Comparison of ENCODE assay signal across 24 cellular contexts in the genomic region with DNA sequence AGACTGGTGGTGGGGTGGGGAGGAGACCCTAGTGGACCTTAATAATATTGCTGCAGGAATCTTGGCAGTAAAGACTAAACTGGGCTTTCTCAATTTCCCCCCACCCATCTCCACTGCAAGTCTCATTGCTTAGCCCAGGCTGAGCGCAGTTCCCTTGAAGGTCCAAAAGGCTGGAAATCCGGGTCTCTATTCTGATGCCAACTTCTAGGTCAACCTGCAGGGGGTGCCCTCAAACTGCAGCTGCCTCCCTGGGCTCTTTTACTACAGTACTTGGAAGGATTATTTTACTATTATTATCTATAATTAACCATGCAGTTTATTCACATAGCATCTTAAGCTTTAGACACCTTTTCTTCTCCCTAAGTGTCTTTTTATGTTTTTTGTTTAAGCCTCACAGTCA.
DNase-seq lines count a peak whose midpoint lies in the region; ATAC-seq, FAIRE-seq and TF ChIP-seq lines count a peak whose summit lies in the region.
"Had no signal": no experiment of that assay in that cellular context is flagged by ENCODE, and none has a peak within 500 bp of the region (broad histone marks: within the 10 kb centered on the region; RNA-seq: fewer than 3 reads in every experiment).

No MANE protein-coding gene starts in this region.

- no peaks in the 10 kb centered on the region for H3K79me2 ChIP-seq in osteoblast (ENCODE audit: insufficient read depth, low read length)

- H4K20me1 ChIP-seq in osteoblast (ENCODE audit: insufficient read depth, low read length), result no peaks in the 10 kb centered on the region
- H4K20me1 ChIP-seq: BLaER1 had no signal

- H3K27ac Mint-ChIP-seq in activated CD4-positive, alpha-beta memory T cell treated with anti-CD3 and anti-CD28 coated beads, Interleukin-2, amount 10 ng/mL, durations not matched to agents 7 days and 5 days, result no peak overlapping the region
- H3K27ac Mint-ChIP-seq: activated naive CD4-positive, alpha-beta T cell treated with anti-CD3 and anti-CD28 coated beads, Interleukin-2, amount 50 U/mL, for 24 hours; activated T-cell treated with anti-CD3 and anti-CD28 coated beads, Interleukin-2, amount 50 U/mL, for 72 hours; stimulated activated memory B cell treated with anti-CD40 and anti-IgM and Interleukin-4, amounts not matched to agents 10 μg/mL and 1 μg/mL and 100 μg/mL, for 72 hours; T-cell had no signal

- H3K4me1 ChIP-seq in osteoblast (ENCODE audit: insufficient read depth, low read length) (peaks cover 5% of the 10 kb centered on the region), left ventricle myocardium inferior (peaks cover 10% of the 10 kb centered on the region)
- H3K4me1 ChIP-seq: colonic mucosa, thyroid gland had no signal

- H3K9me3 ChIP-seq in osteoblast (ENCODE audit: low read depth, low read length), result no peaks in the 10 kb centered on the region
- H3K9me3 ChIP-seq in left ventricle myocardium inferior (replicated peaks), result no peaks in the 10 kb centered on the region
- H3K9me3 ChIP-seq: BLaER1, colonic mucosa, neutrophil, thyroid gland had no signal

- no peak for ATAC-seq in GM18520 (IDR thresholded peaks at IDR 0.05; ENCODE audit: unreplicated experiment)
- ATAC-seq: activated T-cell treated with anti-CD3 and anti-CD28 coated beads, Interleukin-2, amount 50 U/mL, for 72 hours; left lobe of liver; right cardiac atrium; Right ventricle myocardium inferior; stimulated activated memory B cell treated with anti-CD40 and anti-IgM and Interleukin-4, amounts not matched to agents 10 μg/mL and 1 μg/mL and 100 μg/mL, for 72 hours; T-cell had no signal

- no peaks in the 10 kb centered on the region for H3K9me3 Mint-ChIP-seq in activated CD4-positive, alpha-beta memory T cell treated with anti-CD3 and anti-CD28 coated beads, Interleukin-2, amount 10 ng/mL, durations not matched to agents 7 days and 5 days
- H3K9me3 Mint-ChIP-seq: activated naive CD4-positive, alpha-beta T cell treated with anti-CD3 and anti-CD28 coated beads, Interleukin-2, amount 50 U/mL, for 24 hours; activated T-cell treated with anti-CD3 and anti-CD28 coated beads, Interleukin-2, amount 50 U/mL, for 72 hours; stimulated activated memory B cell treated with anti-CD40 and anti-IgM and Interleukin-4, amounts not matched to agents 10 μg/mL and 1 μg/mL and 100 μg/mL, for 72 hours; T-cell had no signal

- DNase-seq in GM12865 (ENCODE audit: low read depth), result no peak
- DNase-seq in HEK293T (ENCODE audit: extremely low spot score), result peak; percentile 32
- DNase-seq in bronchial epithelial cell (ENCODE audit: low read depth), result no peak
- no peak for DNase-seq in osteoblast (ENCODE audit: insufficient read length, low spot score, missing footprints)
- DNase-seq in activated CD4-positive, CD25-positive, alpha-beta regulatory T cell (lab: John Stamatoyannopoulos, UW), result no peak
- DNase-seq in left ventricle myocardium inferior, result no peak
- no peak for DNase-seq in activated CD4-positive, alpha-beta memory T cell treated with anti-CD3 and anti-CD28 coated beads, Interleukin-2, amount 10 ng/mL, durations not matched to agents 7 days and 5 days
- DNase-seq: activated CD4-positive, alpha-beta T cell treated with anti-CD3 and anti-CD28 coated beads, Interleukin-2, amount 50 U/mL, for 48 hours; activated T-cell treated with anti-CD3 and anti-CD28 coated beads, Interleukin-2, amount 50 U/mL, for 72 hours; colonic mucosa; NCI-H1694; NCI-H446; right cardiac atrium; T-cell; thyroid gland had no signal

- FAIRE-seq in bronchial epithelial cell (lab: Jason Lieb, UNC), result no peak
- FAIRE-seq: frontal cortex, HTR-8/SVneo had no signal

- CTCF ChIA-PET in HEK293T (lab: Yijun Ruan, JAX), result interaction anchor here (0.9 to 1.0 kb wide), 2 partner anchors 9 to 85 kb away, joined by 3 read pairs; partner anchors contain the start of gene WARS2
- CTCF ChIA-PET in activated CD4-positive, alpha-beta memory T cell treated with anti-CD3 and anti-CD28 coated beads, Interleukin-2, amount 10 ng/mL, durations not matched to agents 7 days and 5 days (lab: Charles Lee), result no interaction called here

- no peaks in the 10 kb centered on the region for H3K36me3 Mint-ChIP-seq in activated CD4-positive, alpha-beta memory T cell treated with anti-CD3 and anti-CD28 coated beads, Interleukin-2, amount 10 ng/mL, durations not matched to agents 7 days and 5 days (ENCODE audit: low read depth)

- no peaks in the 10 kb centered on the region for H3K27me3 ChIP-seq in bronchial epithelial cell (ENCODE audit: control insufficient read depth, insufficient read depth, low read length)
- no peaks in the 10 kb centered on the region for H3K27me3 ChIP-seq in osteoblast (ENCODE audit: insufficient read depth, low read length)
- H3K27me3 ChIP-seq in left ventricle myocardium inferior (ENCODE audit: low read depth), result no peaks in the 10 kb centered on the region
- H3K27me3 ChIP-seq: BLaER1, colonic mucosa, neutrophil, thyroid gland had no signal

- H2AFZ ChIP-seq in osteoblast (ENCODE audit: low read length), result no peak overlapping the region

- H3K27ac ChIP-seq in osteoblast (ENCODE audit: low read depth, low read length) (no peak overlapping the region), left ventricle myocardium inferior (replicated peaks) (no peak overlapping the region)
- H3K27ac ChIP-seq: BLaER1, colonic mucosa, neutrophil, thyroid gland had no signal

- H3K4me2 ChIP-seq in osteoblast (ENCODE audit: insufficient read depth, low read length), result no peak overlapping the region
- H3K4me2 ChIP-seq: BLaER1 had no signal

- no peak overlapping the region for H3K4me3 Mint-ChIP-seq in activated CD4-positive, alpha-beta memory T cell treated with anti-CD3 and anti-CD28 coated beads, Interleukin-2, amount 10 ng/mL, durations not matched to agents 7 days and 5 days
- H3K4me3 Mint-ChIP-seq: activated naive CD4-positive, alpha-beta T cell treated with anti-CD3 and anti-CD28 coated beads, Interleukin-2, amount 50 U/mL, for 24 hours; activated T-cell treated with anti-CD3 and anti-CD28 coated beads, Interleukin-2, amount 50 U/mL, for 72 hours; stimulated activated memory B cell treated with anti-CD40 and anti-IgM and Interleukin-4, amounts not matched to agents 10 μg/mL and 1 μg/mL and 100 μg/mL, for 72 hours; T-cell had no signal

- TF ChIP-seq CTCF in GM12865 (IDR thresholded peaks at IDR 0.05; ENCODE audit: insufficient read depth, low read depth, low read length, missing control alignments) (peak; percentile 28), bronchial epithelial cell (IDR thresholded peaks at IDR 0.05; ENCODE audit: insufficient read depth, low read length, severe bottlenecking) (peak; percentile 35), osteoblast (IDR thresholded peaks at IDR 0.05; ENCODE audit: extremely low read depth, low read depth, low read length) (peak; percentile 17), left ventricle myocardium inferior (IDR thresholded peaks at IDR 0.05; ENCODE audit: borderline replicate concordance) (no peak)

- H3K4me3 ChIP-seq in GM12865 (ENCODE audit: low read depth, low read length), result no peak overlapping the region
- H3K4me3 ChIP-seq in bronchial epithelial cell (ENCODE audit: low read depth, low read length), result no peak overlapping the region
- no peak overlapping the region for H3K4me3 ChIP-seq in osteoblast (ENCODE audit: insufficient read depth, low read length)
- no peak overlapping the region for H3K4me3 ChIP-seq in left ventricle myocardium inferior
- H3K4me3 ChIP-seq: BLaER1, colonic mucosa, thyroid gland had no signal

- H3K27me3 Mint-ChIP-seq in activated CD4-positive, alpha-beta memory T cell treated with anti-CD3 and anti-CD28 coated beads, Interleukin-2, amount 10 ng/mL, durations not matched to agents 7 days and 5 days, result no peaks in the 10 kb centered on the region
- H3K27me3 Mint-ChIP-seq: activated naive CD4-positive, alpha-beta T cell treated with anti-CD3 and anti-CD28 coated beads, Interleukin-2, amount 50 U/mL, for 24 hours; stimulated activated memory B cell treated with anti-CD40 and anti-IgM and Interleukin-4, amounts not matched to agents 10 μg/mL and 1 μg/mL and 100 μg/mL, for 72 hours; T-cell had no signal

- POLR2A ChIA-PET in HEK293T (lab: Yijun Ruan, JAX), result no interaction called here
- POLR2A ChIA-PET in activated CD4-positive, alpha-beta memory T cell treated with anti-CD3 and anti-CD28 coated beads, Interleukin-2, amount 10 ng/mL, durations not matched to agents 7 days and 5 days (lab: Charles Lee), result no interaction called here

- H3K36me3 ChIP-seq in bronchial epithelial cell (ENCODE audit: control insufficient read depth, insufficient read depth, low read length), result no peaks in the 10 kb centered on the region
- H3K36me3 ChIP-seq in osteoblast (ENCODE audit: insufficient read depth, low read length), result no peaks in the 10 kb centered on the region
- H3K36me3 ChIP-seq in left ventricle myocardium inferior, result no peaks in the 10 kb centered on the region
- H3K36me3 ChIP-seq: BLaER1, colonic mucosa, neutrophil, thyroid gland had no signal

- intact Hi-C loops in left ventricle myocardium inferior (cut with micrococcal nuclease), result no loop called here

- no peaks in the 10 kb centered on the region for H3K4me1 Mint-ChIP-seq in activated CD4-positive, alpha-beta memory T cell treated with anti-CD3 and anti-CD28 coated beads, Interleukin-2, amount 10 ng/mL, durations not matched to agents 7 days and 5 days
- H3K4me1 Mint-ChIP-seq: activated naive CD4-positive, alpha-beta T cell treated with anti-CD3 and anti-CD28 coated beads, Interleukin-2, amount 50 U/mL, for 24 hours; T-cell had no signal

TF ChIP-seq in HEK293T, 16 proteins besides CTCF, POLR2A, EP300 and RAD21 (continues in another document):
- no peak for TF ChIP-seq FOXK2 (IDR thresholded peaks at IDR 0.05)
- no peak for TF ChIP-seq BHLHE40 (IDR thresholded peaks at IDR 0.05; ENCODE audit: borderline replicate concordance)
- TF ChIP-seq ZNF384 (IDR thresholded peaks at IDR 0.05), result no peak
- TF ChIP-seq FOXM1 (IDR thresholded peaks at IDR 0.05; ENCODE audit: borderline replicate concordance), result no peak
- TF ChIP-seq LEF1 (IDR thresholded peaks at IDR 0.05; ENCODE audit: borderline replicate concordance), result no peak
- TF ChIP-seq NFRKB (IDR thresholded peaks at IDR 0.05), result no peak
- no peak for TF ChIP-seq ELF4 (IDR thresholded peaks at IDR 0.05)
- no peak for TF ChIP-seq PKNOX1 (IDR thresholded peaks at IDR 0.05)
- no peak for TF ChIP-seq L3MBTL2 (conservative IDR thresholded peaks at IDR 0.05)
- TF ChIP-seq CTBP1 (IDR thresholded peaks at IDR 0.05; ENCODE audit: borderline replicate concordance), result no peak
- TF ChIP-seq HDGF (IDR thresholded peaks at IDR 0.05; ENCODE audit: borderline replicate concordance), result no peak
- TF ChIP-seq TARDBP (IDR thresholded peaks at IDR 0.05), result no peak
